Comparison of ENCODE assay signal across 1 cellular context in the genomic region with DNA sequence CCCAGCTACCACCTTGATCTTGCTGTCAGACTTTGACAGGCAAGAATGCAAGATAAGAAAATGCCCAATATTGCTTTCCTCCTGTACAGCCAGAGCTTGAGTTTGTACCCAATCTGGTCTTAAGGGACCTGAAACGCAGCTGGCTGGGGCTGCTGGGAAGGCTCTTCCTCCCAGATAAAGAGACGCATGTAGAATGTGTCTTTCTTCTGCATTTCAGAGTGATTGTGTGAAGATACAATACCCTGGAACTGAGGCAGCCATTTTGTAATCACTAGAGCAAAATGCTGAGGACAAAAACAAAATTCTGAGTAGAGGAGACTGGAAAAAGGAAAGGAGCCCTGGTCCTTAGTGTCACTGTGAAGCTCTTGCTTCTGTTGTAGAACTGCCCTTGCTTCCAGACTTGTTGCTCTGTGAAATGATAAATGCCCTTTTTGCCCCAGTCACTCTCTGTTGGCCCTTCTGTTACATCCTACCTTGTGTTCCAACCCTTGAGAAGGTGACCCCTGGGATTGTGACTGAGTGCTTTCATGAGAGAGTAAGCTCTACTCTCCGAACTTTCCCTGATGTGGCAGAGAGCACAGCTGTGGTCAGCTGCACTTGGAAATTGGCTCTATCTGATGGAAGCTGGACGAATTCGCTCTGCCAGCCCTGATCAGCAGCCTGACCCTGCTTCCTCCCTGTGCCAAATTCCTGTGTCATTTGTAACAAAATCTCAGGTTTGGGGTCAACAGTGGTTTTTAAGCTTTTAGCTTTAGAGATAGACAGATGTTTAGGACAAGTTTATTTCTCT.
TF ChIP-seq lines count a peak whose summit lies in the region.

No MANE protein-coding gene starts in this region.

TF ChIP-seq in IMR-90, 13 proteins besides CTCF, POLR2A, EP300 and RAD21:
- no peak for TF ChIP-seq NFE2L2 (IDR thresholded peaks at IDR 0.05; ENCODE audit: low read depth, low read length)
- no peak for TF ChIP-seq RCOR1 (IDR thresholded peaks at IDR 0.05; ENCODE audit: insufficient replicate concordance, low read length)
- TF ChIP-seq CHD1 (IDR thresholded peaks at IDR 0.05; ENCODE audit: low read depth, low read length), result no peak
- no peak for TF ChIP-seq MAZ (IDR thresholded peaks at IDR 0.05; ENCODE audit: borderline replicate concordance, low read depth, low read length)
- no peak for TF ChIP-seq SMC3 (IDR thresholded peaks at IDR 0.05; ENCODE audit: low read depth, low read length)
- no peak for TF ChIP-seq MAFK (IDR thresholded peaks at IDR 0.05; ENCODE audit: low read depth, low read length)
- TF ChIP-seq FOS (IDR thresholded peaks at IDR 0.05; ENCODE audit: low read depth, low read length), result no peak
- TF ChIP-seq, protein P1, sequence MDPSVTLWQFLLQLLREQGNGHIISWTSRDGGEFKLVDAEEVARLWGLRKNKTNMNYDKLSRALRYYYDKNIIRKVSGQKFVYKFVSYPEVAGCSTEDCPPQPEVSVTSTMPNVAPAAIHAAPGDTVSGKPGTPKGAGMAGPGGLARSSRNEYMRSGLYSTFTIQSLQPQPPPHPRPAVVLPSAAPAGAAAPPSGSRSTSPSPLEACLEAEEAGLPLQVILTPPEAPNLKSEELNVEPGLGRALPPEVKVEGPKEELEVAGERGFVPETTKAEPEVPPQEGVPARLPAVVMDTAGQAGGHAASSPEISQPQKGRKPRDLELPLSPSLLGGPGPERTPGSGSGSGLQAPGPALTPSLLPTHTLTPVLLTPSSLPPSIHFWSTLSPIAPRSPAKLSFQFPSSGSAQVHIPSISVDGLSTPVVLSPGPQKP (IDR thresholded peaks at IDR 0.05; ENCODE audit: borderline replicate concordance, low read depth, low read length), result no peak
- no peak for TF ChIP-seq BHLHE40 (IDR thresholded peaks at IDR 0.05; ENCODE audit: low read depth, low read length)
- no peak for TF ChIP-seq CEBPB (IDR thresholded peaks at IDR 0.05; ENCODE audit: low read depth, low read length)
- TF ChIP-seq, protein P2, sequence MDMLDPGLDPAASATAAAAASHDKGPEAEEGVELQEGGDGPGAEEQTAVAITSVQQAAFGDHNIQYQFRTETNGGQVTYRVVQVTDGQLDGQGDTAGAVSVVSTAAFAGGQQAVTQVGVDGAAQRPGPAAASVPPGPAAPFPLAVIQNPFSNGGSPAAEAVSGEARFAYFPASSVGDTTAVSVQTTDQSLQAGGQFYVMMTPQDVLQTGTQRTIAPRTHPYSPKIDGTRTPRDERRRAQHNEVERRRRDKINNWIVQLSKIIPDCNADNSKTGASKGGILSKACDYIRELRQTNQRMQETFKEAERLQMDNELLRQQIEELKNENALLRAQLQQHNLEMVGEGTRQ (IDR thresholded peaks at IDR 0.05; ENCODE audit: low read depth, low read length), result no peak
- no peak for TF ChIP-seq MXI1 (IDR thresholded peaks at IDR 0.05; ENCODE audit: borderline replicate concordance, low read depth, low read length)
- no peak for TF ChIP-seq RFX5 (IDR thresholded peaks at IDR 0.05; ENCODE audit: low read depth, low read length)
TF ChIP-seq in IMR-90: peak in this region for 0.
